In the genomic region with DNA sequence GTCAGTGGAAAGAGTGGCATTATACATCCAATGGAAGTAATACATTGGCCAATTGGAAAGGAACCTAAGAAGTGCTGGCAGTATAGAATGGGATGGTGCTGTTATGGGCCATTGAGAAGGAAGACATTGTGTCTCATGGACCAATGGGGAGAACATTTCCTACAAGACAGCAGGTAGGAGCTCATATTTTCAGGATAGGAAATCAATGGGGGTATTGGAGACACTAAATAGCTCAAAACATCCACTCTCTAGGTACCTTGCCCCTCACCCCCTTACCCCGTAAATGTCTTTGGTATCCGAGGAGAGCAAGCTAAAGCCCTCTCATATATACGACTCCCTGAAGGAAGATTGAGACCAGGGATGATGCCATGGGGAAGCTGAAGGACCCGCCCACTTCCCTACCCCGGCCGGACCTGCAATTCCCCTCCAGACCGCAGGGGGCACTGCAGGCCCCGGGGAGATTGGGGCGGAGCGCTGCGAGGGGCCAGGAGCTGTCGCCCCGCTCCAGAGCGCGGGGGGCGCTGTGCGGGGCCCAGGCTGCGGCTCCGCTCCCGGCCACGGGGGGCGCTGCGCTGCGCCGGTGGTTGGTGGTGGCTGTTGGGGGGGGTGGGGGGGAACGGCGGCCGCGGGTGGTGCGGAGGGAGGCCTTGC, we compare ENCODE assay signal across 1 cellular context.
TF ChIP-seq lines count a peak whose summit lies in the region.

A gene with protein sequence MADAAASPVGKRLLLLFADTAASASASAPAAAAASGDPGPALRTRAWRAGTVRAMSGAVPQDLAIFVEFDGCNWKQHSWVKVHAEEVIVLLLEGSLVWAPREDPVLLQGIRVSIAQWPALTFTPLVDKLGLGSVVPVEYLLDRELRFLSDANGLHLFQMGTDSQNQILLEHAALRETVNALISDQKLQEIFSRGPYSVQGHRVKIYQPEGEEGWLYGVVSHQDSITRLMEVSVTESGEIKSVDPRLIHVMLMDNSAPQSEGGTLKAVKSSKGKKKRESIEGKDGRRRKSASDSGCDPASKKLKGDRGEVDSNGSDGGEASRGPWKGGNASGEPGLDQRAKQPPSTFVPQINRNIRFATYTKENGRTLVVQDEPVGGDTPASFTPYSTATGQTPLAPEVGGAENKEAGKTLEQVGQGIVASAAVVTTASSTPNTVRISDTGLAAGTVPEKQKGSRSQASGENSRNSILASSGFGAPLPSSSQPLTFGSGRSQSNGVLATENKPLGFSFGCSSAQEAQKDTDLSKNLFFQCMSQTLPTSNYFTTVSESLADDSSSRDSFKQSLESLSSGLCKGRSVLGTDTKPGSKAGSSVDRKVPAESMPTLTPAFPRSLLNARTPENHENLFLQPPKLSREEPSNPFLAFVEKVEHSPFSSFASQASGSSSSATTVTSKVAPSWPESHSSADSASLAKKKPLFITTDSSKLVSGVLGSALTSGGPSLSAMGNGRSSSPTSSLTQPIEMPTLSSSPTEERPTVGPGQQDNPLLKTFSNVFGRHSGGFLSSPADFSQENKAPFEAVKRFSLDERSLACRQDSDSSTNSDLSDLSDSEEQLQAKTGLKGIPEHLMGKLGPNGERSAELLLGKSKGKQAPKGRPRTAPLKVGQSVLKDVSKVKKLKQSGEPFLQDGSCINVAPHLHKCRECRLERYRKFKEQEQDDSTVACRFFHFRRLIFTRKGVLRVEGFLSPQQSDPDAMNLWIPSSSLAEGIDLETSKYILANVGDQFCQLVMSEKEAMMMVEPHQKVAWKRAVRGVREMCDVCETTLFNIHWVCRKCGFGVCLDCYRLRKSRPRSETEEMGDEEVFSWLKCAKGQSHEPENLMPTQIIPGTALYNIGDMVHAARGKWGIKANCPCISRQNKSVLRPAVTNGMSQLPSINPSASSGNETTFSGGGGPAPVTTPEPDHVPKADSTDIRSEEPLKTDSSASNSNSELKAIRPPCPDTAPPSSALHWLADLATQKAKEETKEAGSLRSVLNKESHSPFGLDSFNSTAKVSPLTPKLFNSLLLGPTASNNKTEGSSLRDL (N-terminal part only) (plus strand): TSS at position 615 of the 651 bp plus-strand sequence. CDS start 111 bp downstream, outside the sequence.

TF ChIP-seq in HepG2, 621 proteins besides CTCF, POLR2A, EP300 and RAD21 (continued from another document and continues in another):
- TF ChIP-seq, protein P1, sequence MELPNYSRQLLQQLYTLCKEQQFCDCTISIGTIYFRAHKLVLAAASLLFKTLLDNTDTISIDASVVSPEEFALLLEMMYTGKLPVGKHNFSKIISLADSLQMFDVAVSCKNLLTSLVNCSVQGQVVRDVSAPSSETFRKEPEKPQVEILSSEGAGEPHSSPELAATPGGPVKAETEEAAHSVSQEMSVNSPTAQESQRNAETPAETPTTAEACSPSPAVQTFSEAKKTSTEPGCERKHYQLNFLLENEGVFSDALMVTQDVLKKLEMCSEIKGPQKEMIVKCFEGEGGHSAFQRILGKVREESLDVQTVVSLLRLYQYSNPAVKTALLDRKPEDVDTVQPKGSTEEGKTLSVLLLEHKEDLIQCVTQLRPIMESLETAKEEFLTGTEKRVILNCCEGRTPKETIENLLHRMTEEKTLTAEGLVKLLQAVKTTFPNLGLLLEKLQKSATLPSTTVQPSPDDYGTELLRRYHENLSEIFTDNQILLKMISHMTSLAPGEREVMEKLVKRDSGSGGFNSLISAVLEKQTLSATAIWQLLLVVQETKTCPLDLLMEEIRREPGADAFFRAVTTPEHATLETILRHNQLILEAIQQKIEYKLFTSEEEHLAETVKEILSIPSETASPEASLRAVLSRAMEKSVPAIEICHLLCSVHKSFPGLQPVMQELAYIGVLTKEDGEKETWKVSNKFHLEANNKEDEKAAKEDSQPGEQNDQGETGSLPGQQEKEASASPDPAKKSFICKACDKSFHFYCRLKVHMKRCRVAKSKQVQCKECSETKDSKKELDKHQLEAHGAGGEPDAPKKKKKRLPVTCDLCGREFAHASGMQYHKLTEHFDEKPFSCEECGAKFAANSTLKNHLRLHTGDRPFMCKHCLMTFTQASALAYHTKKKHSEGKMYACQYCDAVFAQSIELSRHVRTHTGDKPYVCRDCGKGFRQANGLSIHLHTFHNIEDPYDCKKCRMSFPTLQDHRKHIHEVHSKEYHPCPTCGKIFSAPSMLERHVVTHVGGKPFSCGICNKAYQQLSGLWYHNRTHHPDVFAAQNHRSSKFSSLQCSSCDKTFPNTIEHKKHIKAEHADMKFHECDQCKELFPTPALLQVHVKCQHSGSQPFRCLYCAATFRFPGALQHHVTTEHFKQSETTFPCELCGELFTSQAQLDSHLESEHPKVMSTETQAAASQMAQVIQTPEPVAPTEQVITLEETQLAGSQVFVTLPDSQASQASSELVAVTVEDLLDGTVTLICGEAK (IDR thresholded peaks at IDR 0.05) = no peak
- TF ChIP-seq, protein P1 (CRISPR knock-in tag; IDR thresholded peaks at IDR 0.05) = peak; percentile 39; the same call in 1 of the 2 replicates
- TF ChIP-seq ZNF788 (CRISPR knock-in tag; IDR thresholded peaks at IDR 0.05; ENCODE audit: borderline replicate concordance) = peak; percentile 81; the same call in 1 of the 2 replicates
- TF ChIP-seq AKAP8 (CRISPR knock-in tag; IDR thresholded peaks at IDR 0.05) = 0 out of 2 replicates have a peak, but pooled peaks have one; percentile 47
- no peak for TF ChIP-seq NKX3-1 (CRISPR knock-in tag; IDR thresholded peaks at IDR 0.05)
- TF ChIP-seq ZSCAN31 (CRISPR knock-in tag; IDR thresholded peaks at IDR 0.05; ENCODE audit: low read depth) = peak; percentile 61; the same call in 1 of the 2 replicates
- TF ChIP-seq, protein P2, sequence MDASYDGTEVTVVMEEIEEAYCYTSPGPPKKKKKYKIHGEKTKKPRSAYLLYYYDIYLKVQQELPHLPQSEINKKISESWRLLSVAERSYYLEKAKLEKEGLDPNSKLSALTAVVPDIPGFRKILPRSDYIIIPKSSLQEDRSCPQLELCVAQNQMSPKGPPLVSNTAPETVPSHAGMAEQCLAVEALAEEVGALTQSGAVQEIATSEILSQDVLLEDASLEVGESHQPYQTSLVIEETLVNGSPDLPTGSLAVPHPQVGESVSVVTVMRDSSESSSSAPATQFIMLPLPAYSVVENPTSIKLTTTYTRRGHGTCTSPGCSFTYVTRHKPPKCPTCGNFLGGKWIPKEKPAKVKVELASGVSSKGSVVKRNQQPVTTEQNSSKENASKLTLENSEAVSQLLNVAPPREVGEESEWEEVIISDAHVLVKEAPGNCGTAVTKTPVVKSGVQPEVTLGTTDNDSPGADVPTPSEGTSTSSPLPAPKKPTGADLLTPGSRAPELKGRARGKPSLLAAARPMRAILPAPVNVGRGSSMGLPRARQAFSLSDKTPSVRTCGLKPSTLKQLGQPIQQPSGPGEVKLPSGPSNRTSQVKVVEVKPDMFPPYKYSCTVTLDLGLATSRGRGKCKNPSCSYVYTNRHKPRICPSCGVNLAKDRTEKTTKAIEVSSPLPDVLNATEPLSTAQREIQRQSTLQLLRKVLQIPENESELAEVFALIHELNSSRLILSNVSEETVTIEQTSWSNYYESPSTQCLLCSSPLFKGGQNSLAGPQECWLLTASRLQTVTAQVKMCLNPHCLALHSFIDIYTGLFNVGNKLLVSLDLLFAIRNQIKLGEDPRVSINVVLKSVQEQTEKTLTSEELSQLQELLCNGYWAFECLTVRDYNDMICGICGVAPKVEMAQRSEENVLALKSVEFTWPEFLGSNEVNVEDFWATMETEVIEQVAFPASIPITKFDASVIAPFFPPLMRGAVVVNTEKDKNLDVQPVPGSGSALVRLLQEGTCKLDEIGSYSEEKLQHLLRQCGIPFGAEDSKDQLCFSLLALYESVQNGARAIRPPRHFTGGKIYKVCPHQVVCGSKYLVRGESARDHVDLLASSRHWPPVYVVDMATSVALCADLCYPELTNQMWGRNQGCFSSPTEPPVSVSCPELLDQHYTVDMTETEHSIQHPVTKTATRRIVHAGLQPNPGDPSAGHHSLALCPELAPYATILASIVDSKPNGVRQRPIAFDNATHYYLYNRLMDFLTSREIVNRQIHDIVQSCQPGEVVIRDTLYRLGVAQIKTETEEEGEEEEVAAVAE (CRISPR knock-in tag; IDR thresholded peaks at IDR 0.05; ENCODE audit: borderline replicate concordance) = no peak
- peak; percentile 83 for TF ChIP-seq TOPORS (CRISPR knock-in tag; IDR thresholded peaks at IDR 0.05)
- TF ChIP-seq PRPF4 (IDR thresholded peaks at IDR 0.05; ENCODE audit: low read depth, low read length, poor library complexity, severe bottlenecking) = no peak
- no peak for TF ChIP-seq PAWR (CRISPR knock-in tag; IDR thresholded peaks at IDR 0.05; ENCODE audit: borderline replicate concordance)
- peak; percentile 88 for TF ChIP-seq CBX1 (IDR thresholded peaks at IDR 0.05; ENCODE audit: low read depth)
- no peak for TF ChIP-seq ZNF3 (CRISPR knock-in tag; IDR thresholded peaks at IDR 0.05)
- 0 out of 2 replicates have a peak, but pooled peaks have one; percentile 48 for TF ChIP-seq CSRNP1 (CRISPR knock-in tag; IDR thresholded peaks at IDR 0.05)
- 0 out of 2 replicates have a peak, but pooled peaks have one; percentile 40 for TF ChIP-seq SIN3A (IDR thresholded peaks at IDR 0.05; ENCODE audit: borderline replicate concordance, low read depth, low read length)
- no peak for TF ChIP-seq CEBPB (IDR thresholded peaks at IDR 0.05; ENCODE audit: borderline replicate concordance, low read depth, low read length)
- TF ChIP-seq SNAPC4 (CRISPR knock-in tag; IDR thresholded peaks at IDR 0.05) = no peak
- peak; percentile 82 for TF ChIP-seq THAP11 (CRISPR knock-in tag; IDR thresholded peaks at IDR 0.05)
- TF ChIP-seq MED1 (CRISPR knock-in tag; IDR thresholded peaks at IDR 0.05) = peak; percentile 61
- peak; percentile 27; the same call in 1 of the 2 replicates for TF ChIP-seq ZNF607 (CRISPR knock-in tag; IDR thresholded peaks at IDR 0.05; ENCODE audit: borderline replicate concordance)
- TF ChIP-seq ZBTB7B (CRISPR knock-in tag; IDR thresholded peaks at IDR 0.05) = peak; percentile 47; the same call in 1 of the 2 replicates
- TF ChIP-seq MIER2 (CRISPR knock-in tag; IDR thresholded peaks at IDR 0.05) = 0 out of 2 replicates have a peak, but pooled peaks have one; percentile 17
- peak; percentile 76; the same call in 1 of the 2 replicates for TF ChIP-seq ZMYM2 (CRISPR knock-in tag; IDR thresholded peaks at IDR 0.05)
